13 cellular contexts compared by ENCODE assay signal in genomic region chr16:87043273-87044030, GRCh38.
DNase-seq lines count a peak whose midpoint lies in the region; ATAC-seq and TF ChIP-seq lines count a peak whose summit lies in the region.
"Had no signal": no experiment of that assay in that cellular context is flagged by ENCODE, and none has a peak within 500 bp of the region (broad histone marks: within the 10 kb centered on the region; RNA-seq: fewer than 3 reads in every experiment).

No MANE protein-coding gene starts in this region.

- peaks cover 13% of the 10 kb centered on the region for H3K27me3 Mint-ChIP-seq in endodermal cell (ENCODE audit: insufficient read depth)
- H3K27me3 Mint-ChIP-seq in activated T-cell treated with anti-CD3 and anti-CD28 coated beads, Interleukin-2, amount 50 U/mL, for 24 hours, result peaks cover 9% of the 10 kb centered on the region
- H3K27me3 Mint-ChIP-seq: activated CD4-positive, alpha-beta T cell treated with anti-CD3 and anti-CD28 coated beads, Interleukin-2, amount 10 ng/mL, durations not matched to agents 24 days and 14 days had no signal

- H3K36me3 Mint-ChIP-seq in endodermal cell (ENCODE audit: low read depth), result no peaks in the 10 kb centered on the region
- H3K36me3 Mint-ChIP-seq in activated T-cell treated with anti-CD3 and anti-CD28 coated beads, Interleukin-2, amount 50 U/mL, for 24 hours (ENCODE audit: low read depth), result no peaks in the 10 kb centered on the region

- H3K9ac ChIP-seq in endodermal cell (ENCODE audit: extremely low read depth, low read length, poor library complexity, severe bottlenecking), result peak overlapping the region; percentile 25

- no peak overlapping the region for H3K4me3 Mint-ChIP-seq in endodermal cell
- H3K4me3 Mint-ChIP-seq in activated T-cell treated with anti-CD3 and anti-CD28 coated beads, Interleukin-2, amount 50 U/mL, for 24 hours, result no peak overlapping the region
- H3K4me3 Mint-ChIP-seq: activated CD4-positive, alpha-beta T cell treated with anti-CD3 and anti-CD28 coated beads, Interleukin-2, amount 10 ng/mL, durations not matched to agents 24 days and 14 days had no signal

- peak; percentile 24 for DNase-seq in activated effector memory CD4-positive, alpha-beta T cell treated with anti-CD3 and anti-CD28 coated beads, Interleukin-2, amount 50 U/mL, for 16 hours
- DNase-seq in activated effector memory CD4-positive, alpha-beta T cell treated with Interleukin-2 at 50 U/mL for 16 hours, result no peak
- DNase-seq in endodermal cell, result no peak
- no peak for DNase-seq in left lung
- DNase-seq in upper lobe of right lung, result no peak
- DNase-seq in activated T-cell treated with anti-CD3 and anti-CD28 coated beads, Interleukin-2, amount 50 U/mL, for 24 hours, result no peak
- no peak for DNase-seq in NCI-H1048 (lab: John Stamatoyannopoulos, UW)
- DNase-seq: activated CD4-positive, alpha-beta T cell treated with anti-CD3 and anti-CD28 coated beads, Interleukin-2, amount 10 ng/mL, durations not matched to agents 24 days and 14 days; activated gamma-delta T cell; lower lobe of right lung; MG63; NCI-H748 treated with DMSO at 0.1 percent for 48 hours had no signal

- H3K4me1 Mint-ChIP-seq in endodermal cell, result peaks cover 38% of the 10 kb centered on the region
- no peaks in the 10 kb centered on the region for H3K4me1 Mint-ChIP-seq in activated T-cell treated with anti-CD3 and anti-CD28 coated beads, Interleukin-2, amount 50 U/mL, for 24 hours (ENCODE audit: low read depth)
- H3K4me1 Mint-ChIP-seq: activated CD4-positive, alpha-beta T cell treated with anti-CD3 and anti-CD28 coated beads, Interleukin-2, amount 10 ng/mL, durations not matched to agents 24 days and 14 days had no signal

- H3K4me3 ChIP-seq in endodermal cell (ENCODE audit: low read length) (no peak overlapping the region), left lung (no peak overlapping the region), upper lobe of right lung (no peak overlapping the region)
- H3K4me3 ChIP-seq: lower lobe of right lung, MG63 had no signal

- WGBS in endodermal cell (ENCODE audit: insufficient coverage in 1 of 2, insufficient read length in 1 of 2), 2 experiments, result 74 to 83% methylated on average over 17 to 19 of the region's 19 CpGs

- no peak overlapping the region for H3K27ac ChIP-seq in endodermal cell (ENCODE audit: low read depth, low read length)
- H3K27ac ChIP-seq in left lung, result no peak overlapping the region
- no peak overlapping the region for H3K27ac ChIP-seq in upper lobe of right lung
- H3K27ac ChIP-seq: lower lobe of right lung had no signal

- no peak overlapping the region for H3K27ac Mint-ChIP-seq in endodermal cell
- H3K27ac Mint-ChIP-seq in activated T-cell treated with anti-CD3 and anti-CD28 coated beads, Interleukin-2, amount 50 U/mL, for 24 hours, result no peak overlapping the region
- H3K27ac Mint-ChIP-seq: activated CD4-positive, alpha-beta T cell treated with anti-CD3 and anti-CD28 coated beads, Interleukin-2, amount 10 ng/mL, durations not matched to agents 24 days and 14 days had no signal

- H3K27me3 ChIP-seq in endodermal cell (ENCODE audit: control insufficient read depth, insufficient read depth, low read length, poor library complexity, severe bottlenecking), result no peaks in the 10 kb centered on the region
- peaks cover 0 to 70% of the 10 kb centered on the region in 2 donors for H3K27me3 ChIP-seq in left lung
- peaks cover 41% of the 10 kb centered on the region for H3K27me3 ChIP-seq in upper lobe of right lung
- H3K27me3 ChIP-seq: MG63 had no signal

- H3K36me3 ChIP-seq in endodermal cell (ENCODE audit: control insufficient read depth, insufficient read depth, low read length), result no peaks in the 10 kb centered on the region
- H3K36me3 ChIP-seq in left lung, result no peaks in the 10 kb centered on the region
- no peaks in the 10 kb centered on the region for H3K36me3 ChIP-seq in upper lobe of right lung
- H3K36me3 ChIP-seq: lower lobe of right lung, MG63 had no signal

- H3K4me1 ChIP-seq in endodermal cell (ENCODE audit: control insufficient read depth, insufficient read depth, low read length) (peaks cover 13% of the 10 kb centered on the region), left lung (peaks cover 0 to 12% of the 10 kb centered on the region in 2 donors), upper lobe of right lung (peaks cover 5% of the 10 kb centered on the region)

- no peak for TF ChIP-seq CTCF in endodermal cell (conservative IDR thresholded peaks at IDR 0.05)
- TF ChIP-seq CTCF in left lung (IDR thresholded peaks at IDR 0.05), result no peak
- no peak for TF ChIP-seq CTCF in upper lobe of right lung (IDR thresholded peaks at IDR 0.05)

- no peaks in the 10 kb centered on the region for H3K9me3 Mint-ChIP-seq in endodermal cell
- H3K9me3 Mint-ChIP-seq in activated T-cell treated with anti-CD3 and anti-CD28 coated beads, Interleukin-2, amount 50 U/mL, for 24 hours, result no peaks in the 10 kb centered on the region
- H3K9me3 Mint-ChIP-seq: activated CD4-positive, alpha-beta T cell treated with anti-CD3 and anti-CD28 coated beads, Interleukin-2, amount 10 ng/mL, durations not matched to agents 24 days and 14 days had no signal

- ATAC-seq in left lung (peak; percentile 59), upper lobe of right lung (peak; percentile 21), GM19463 (IDR thresholded peaks at IDR 0.05; ENCODE audit: unreplicated experiment) (no peak)

- intact Hi-C loops in left lung (cut with DNase I) (no loop called here), upper lobe of right lung (cut with DNase I) (no loop called here)

- H3K9me3 ChIP-seq in endodermal cell (ENCODE audit: control insufficient read depth, low read length) (no peaks in the 10 kb centered on the region), left lung (no peaks in the 10 kb centered on the region), upper lobe of right lung (no peaks in the 10 kb centered on the region)
- H3K9me3 ChIP-seq: lower lobe of right lung, MG63 had no signal
